In the genomic region with DNA sequence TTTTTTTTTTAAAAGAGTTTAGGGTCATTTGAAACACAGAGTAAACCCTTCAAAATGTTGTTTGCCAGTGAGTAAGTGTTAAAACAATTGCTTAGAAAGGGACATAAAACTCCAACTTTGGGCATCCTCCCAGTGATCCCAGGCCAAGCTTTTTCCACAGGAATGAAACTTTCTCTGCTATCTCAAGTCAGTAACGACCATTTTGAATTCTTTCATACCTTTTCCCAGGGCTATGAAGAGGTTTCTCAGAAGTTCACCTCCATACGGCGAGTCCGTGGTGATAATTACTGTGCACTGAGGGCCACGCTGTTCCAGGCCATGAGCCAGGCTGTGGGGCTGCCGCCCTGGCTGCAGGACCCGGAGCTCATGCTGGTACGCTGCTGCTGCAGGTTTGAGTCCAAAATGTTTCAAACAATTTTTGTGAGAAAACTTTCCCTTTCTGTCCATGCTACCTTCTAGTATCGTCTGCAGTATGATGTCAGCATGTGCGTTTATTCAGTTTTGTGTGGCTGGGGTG, we compare ENCODE assay signal across 22 cellular contexts.
"Had no signal": no experiment of that assay in that cellular context is flagged by ENCODE, and none has a peak within 500 bp of the region (broad histone marks: within the 10 kb centered on the region; RNA-seq: fewer than 3 reads in every experiment).

No MANE protein-coding gene starts in this region.

- H3K4me3 Mint-ChIP-seq: activated CD8-positive, alpha-beta memory T cell treated with anti-CD3 and anti-CD28 coated beads, Interleukin-2, amount 10 ng/mL, durations not matched to agents 7 days and 5 days; memory B cell; naive thymus-derived CD8-positive, alpha-beta T cell; stimulated activated effector memory CD8-positive, alpha-beta T cell treated with anti-CD3 and anti-CD28 coated beads, Interleukin-12 subunit alpha, Interleukin-12 subunit beta, amount 100 ng/mL, for 72 hours had no signal

- H3K9me3 ChIP-seq: colonic mucosa, gastroesophageal sphincter, left lung, mucosa of descending colon, pancreas, thyroid gland had no signal

- H3K4me3 ChIP-seq: colonic mucosa, gastroesophageal sphincter, left lung, mucosa of descending colon, pancreas, thyroid gland had no signal

- H3K27me3 ChIP-seq: colonic mucosa, gastroesophageal sphincter, left lung, pancreas, thyroid gland had no signal

- H3K27ac ChIP-seq: colonic mucosa, gastroesophageal sphincter, left lung, pancreas, thyroid gland had no signal

- H3K27me3 Mint-ChIP-seq: activated CD8-positive, alpha-beta memory T cell treated with anti-CD3 and anti-CD28 coated beads, Interleukin-2, amount 10 ng/mL, durations not matched to agents 7 days and 5 days; memory B cell; naive thymus-derived CD8-positive, alpha-beta T cell had no signal

- ATAC-seq: activated CD8-positive, alpha-beta memory T cell treated with anti-CD3 and anti-CD28 coated beads, Interleukin-2, amount 10 ng/mL, durations not matched to agents 7 days and 5 days; gastroesophageal sphincter; left lung; mucosa of descending colon; naive thymus-derived CD8-positive, alpha-beta T cell; pancreas; stimulated activated effector memory CD8-positive, alpha-beta T cell treated with anti-CD3 and anti-CD28 coated beads, Interleukin-12 subunit alpha, Interleukin-12 subunit beta, amount 100 ng/mL, for 72 hours had no signal

- H3K27ac Mint-ChIP-seq: activated CD8-positive, alpha-beta memory T cell treated with anti-CD3 and anti-CD28 coated beads, Interleukin-2, amount 10 ng/mL, durations not matched to agents 7 days and 5 days had no signal

- FAIRE-seq: endometrium, keratinocyte, pancreas, TTC549 had no signal

- H3K9me3 Mint-ChIP-seq: memory B cell; naive thymus-derived CD8-positive, alpha-beta T cell; stimulated activated effector memory CD8-positive, alpha-beta T cell treated with anti-CD3 and anti-CD28 coated beads, Interleukin-12 subunit alpha, Interleukin-12 subunit beta, amount 100 ng/mL, for 72 hours had no signal

- DNase-seq: activated CD4-positive, alpha-beta T cell treated with anti-CD3 and anti-CD28 coated beads, Interleukin-2, amount 50 U/mL, for 4 hours; activated CD4-positive, CD25-positive, alpha-beta regulatory T cell; activated CD8-positive, alpha-beta memory T cell treated with anti-CD3 and anti-CD28 coated beads, Interleukin-2, amount 10 ng/mL, durations not matched to agents 7 days and 5 days; activated gamma-delta T cell treated with Interleukin-2 at 50 U/mL for 16 hours; activated T-cell treated with anti-CD3 and anti-CD28 coated beads, Interleukin-2, amount 50 U/mL, for 48 hours; aorta; colonic mucosa; hippocampal formation; left lung; mucosa of descending colon; naive thymus-derived CD8-positive, alpha-beta T cell; pancreas; stimulated activated CD4-positive, alpha-beta T cell treated with anti-CD3 and anti-CD28 coated beads, Interleukin-12 subunit alpha, Interleukin-12 subunit beta, amount 100 ng/mL, for 4 hours; stimulated activated CD4-positive, alpha-beta T cell treated with anti-CD3 and anti-CD28 coated beads, Interleukin-2, amount 100 ng/mL, for 24 hours; T-helper 2 cell; thyroid gland had no signal
